In the genomic region with DNA sequence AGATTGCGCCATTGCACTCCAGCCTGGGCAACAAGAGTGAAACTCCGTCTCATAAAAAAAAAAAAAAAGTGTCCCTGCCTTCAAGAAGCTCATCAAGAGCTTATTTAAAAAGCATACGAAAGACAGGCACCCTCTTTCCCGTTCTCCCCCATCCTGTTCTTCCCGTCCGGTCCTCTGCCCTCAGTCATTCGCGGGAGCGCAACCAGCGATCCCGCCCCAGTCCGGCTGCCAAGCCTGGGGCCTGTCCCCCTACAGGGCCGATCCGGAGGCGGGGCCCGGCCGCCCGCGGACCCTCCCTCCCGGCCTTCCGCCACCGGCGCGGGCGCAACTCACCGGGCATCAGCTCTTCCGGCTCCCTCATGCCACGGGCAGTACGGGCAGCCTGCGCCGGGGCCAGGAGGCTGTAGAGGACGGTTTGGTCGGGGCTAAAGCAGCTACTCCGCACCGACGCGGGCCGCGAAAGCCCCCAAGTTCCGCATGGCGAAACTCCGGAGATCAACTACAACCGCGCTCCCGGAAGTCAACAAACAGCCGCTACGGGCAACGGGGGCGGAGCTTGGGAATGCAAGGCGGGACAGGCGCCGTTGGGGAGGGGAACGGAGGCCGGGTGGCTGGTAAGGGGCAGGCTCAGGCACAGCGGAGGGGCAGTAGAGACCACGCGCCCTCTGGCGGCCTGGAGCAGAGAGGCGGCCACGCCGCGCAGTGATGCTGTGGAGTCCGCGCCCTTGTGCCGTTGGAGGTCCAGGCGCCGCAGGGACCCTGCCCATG, we compare ENCODE assay signal across 1 cellular context.
TF ChIP-seq lines count a peak whose summit lies in the region.

A gene with protein sequence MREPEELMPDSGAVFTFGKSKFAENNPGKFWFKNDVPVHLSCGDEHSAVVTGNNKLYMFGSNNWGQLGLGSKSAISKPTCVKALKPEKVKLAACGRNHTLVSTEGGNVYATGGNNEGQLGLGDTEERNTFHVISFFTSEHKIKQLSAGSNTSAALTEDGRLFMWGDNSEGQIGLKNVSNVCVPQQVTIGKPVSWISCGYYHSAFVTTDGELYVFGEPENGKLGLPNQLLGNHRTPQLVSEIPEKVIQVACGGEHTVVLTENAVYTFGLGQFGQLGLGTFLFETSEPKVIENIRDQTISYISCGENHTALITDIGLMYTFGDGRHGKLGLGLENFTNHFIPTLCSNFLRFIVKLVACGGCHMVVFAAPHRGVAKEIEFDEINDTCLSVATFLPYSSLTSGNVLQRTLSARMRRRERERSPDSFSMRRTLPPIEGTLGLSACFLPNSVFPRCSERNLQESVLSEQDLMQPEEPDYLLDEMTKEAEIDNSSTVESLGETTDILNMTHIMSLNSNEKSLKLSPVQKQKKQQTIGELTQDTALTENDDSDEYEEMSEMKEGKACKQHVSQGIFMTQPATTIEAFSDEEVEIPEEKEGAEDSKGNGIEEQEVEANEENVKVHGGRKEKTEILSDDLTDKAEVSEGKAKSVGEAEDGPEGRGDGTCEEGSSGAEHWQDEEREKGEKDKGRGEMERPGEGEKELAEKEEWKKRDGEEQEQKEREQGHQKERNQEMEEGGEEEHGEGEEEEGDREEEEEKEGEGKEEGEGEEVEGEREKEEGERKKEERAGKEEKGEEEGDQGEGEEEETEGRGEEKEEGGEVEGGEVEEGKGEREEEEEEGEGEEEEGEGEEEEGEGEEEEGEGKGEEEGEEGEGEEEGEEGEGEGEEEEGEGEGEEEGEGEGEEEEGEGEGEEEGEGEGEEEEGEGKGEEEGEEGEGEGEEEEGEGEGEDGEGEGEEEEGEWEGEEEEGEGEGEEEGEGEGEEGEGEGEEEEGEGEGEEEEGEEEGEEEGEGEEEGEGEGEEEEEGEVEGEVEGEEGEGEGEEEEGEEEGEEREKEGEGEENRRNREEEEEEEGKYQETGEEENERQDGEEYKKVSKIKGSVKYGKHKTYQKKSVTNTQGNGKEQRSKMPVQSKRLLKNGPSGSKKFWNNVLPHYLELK (minus strand): TSS at position 503 of the 768 bp plus-strand sequence. CDS start 142 bp downstream, at position 361.

TF ChIP-seq in HepG2, 621 proteins besides CTCF, POLR2A, EP300 and RAD21 (continued from another document and continues in another):
- TF ChIP-seq, protein P1, sequence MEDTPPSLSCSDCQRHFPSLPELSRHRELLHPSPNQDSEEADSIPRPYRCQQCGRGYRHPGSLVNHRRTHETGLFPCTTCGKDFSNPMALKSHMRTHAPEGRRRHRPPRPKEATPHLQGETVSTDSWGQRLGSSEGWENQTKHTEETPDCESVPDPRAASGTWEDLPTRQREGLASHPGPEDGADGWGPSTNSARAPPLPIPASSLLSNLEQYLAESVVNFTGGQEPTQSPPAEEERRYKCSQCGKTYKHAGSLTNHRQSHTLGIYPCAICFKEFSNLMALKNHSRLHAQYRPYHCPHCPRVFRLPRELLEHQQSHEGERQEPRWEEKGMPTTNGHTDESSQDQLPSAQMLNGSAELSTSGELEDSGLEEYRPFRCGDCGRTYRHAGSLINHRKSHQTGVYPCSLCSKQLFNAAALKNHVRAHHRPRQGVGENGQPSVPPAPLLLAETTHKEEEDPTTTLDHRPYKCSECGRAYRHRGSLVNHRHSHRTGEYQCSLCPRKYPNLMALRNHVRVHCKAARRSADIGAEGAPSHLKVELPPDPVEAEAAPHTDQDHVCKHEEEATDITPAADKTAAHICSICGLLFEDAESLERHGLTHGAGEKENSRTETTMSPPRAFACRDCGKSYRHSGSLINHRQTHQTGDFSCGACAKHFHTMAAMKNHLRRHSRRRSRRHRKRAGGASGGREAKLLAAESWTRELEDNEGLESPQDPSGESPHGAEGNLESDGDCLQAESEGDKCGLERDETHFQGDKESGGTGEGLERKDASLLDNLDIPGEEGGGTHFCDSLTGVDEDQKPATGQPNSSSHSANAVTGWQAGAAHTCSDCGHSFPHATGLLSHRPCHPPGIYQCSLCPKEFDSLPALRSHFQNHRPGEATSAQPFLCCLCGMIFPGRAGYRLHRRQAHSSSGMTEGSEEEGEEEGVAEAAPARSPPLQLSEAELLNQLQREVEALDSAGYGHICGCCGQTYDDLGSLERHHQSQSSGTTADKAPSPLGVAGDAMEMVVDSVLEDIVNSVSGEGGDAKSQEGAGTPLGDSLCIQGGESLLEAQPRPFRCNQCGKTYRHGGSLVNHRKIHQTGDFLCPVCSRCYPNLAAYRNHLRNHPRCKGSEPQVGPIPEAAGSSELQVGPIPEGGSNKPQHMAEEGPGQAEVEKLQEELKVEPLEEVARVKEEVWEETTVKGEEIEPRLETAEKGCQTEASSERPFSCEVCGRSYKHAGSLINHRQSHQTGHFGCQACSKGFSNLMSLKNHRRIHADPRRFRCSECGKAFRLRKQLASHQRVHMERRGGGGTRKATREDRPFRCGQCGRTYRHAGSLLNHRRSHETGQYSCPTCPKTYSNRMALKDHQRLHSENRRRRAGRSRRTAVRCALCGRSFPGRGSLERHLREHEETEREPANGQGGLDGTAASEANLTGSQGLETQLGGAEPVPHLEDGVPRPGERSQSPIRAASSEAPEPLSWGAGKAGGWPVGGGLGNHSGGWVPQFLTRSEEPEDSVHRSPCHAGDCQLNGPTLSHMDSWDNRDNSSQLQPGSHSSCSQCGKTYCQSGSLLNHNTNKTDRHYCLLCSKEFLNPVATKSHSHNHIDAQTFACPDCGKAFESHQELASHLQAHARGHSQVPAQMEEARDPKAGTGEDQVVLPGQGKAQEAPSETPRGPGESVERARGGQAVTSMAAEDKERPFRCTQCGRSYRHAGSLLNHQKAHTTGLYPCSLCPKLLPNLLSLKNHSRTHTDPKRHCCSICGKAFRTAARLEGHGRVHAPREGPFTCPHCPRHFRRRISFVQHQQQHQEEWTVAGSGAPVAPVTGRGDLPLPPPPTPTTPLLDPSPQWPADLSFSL (CRISPR knock-in tag; IDR thresholded peaks at IDR 0.05), result no peak
- no peak for TF ChIP-seq CREB1 (IDR thresholded peaks at IDR 0.05)
- TF ChIP-seq CREB1 (CRISPR knock-in tag; IDR thresholded peaks at IDR 0.05), result no peak
- TF ChIP-seq MED13 (CRISPR knock-in tag; IDR thresholded peaks at IDR 0.05), result 0 out of 2 replicates have a peak, but pooled peaks have one; percentile 28
- no peak for TF ChIP-seq SCMH1 (CRISPR knock-in tag; IDR thresholded peaks at IDR 0.05; ENCODE audit: borderline replicate concordance)
- 0 out of 2 replicates have a peak, but pooled peaks have one; percentile 6 for TF ChIP-seq NKX3-1 (CRISPR knock-in tag; IDR thresholded peaks at IDR 0.05)
- TF ChIP-seq PHF20 (CRISPR knock-in tag; IDR thresholded peaks at IDR 0.05), result peak; percentile 62
- no peak for TF ChIP-seq CCAR2 (optimal IDR thresholded peaks at IDR 0.05; ENCODE audit: low read depth, low read length)
- TF ChIP-seq ZKSCAN1 (IDR thresholded peaks at IDR 0.05; ENCODE audit: low read length), result no peak
- peak; percentile 51; the same call in 1 of the 2 replicates for TF ChIP-seq ZNF589 (CRISPR knock-in tag; conservative IDR thresholded peaks at IDR 0.05)
- TF ChIP-seq MED8 (CRISPR knock-in tag; IDR thresholded peaks at IDR 0.05; ENCODE audit: insufficient replicate concordance), result no peak
- TF ChIP-seq MATR3 (CRISPR knock-in tag; IDR thresholded peaks at IDR 0.05), result no peak
- TF ChIP-seq ZC3H13 (CRISPR knock-in tag; IDR thresholded peaks at IDR 0.05), result no peak
- TF ChIP-seq, protein P2, sequence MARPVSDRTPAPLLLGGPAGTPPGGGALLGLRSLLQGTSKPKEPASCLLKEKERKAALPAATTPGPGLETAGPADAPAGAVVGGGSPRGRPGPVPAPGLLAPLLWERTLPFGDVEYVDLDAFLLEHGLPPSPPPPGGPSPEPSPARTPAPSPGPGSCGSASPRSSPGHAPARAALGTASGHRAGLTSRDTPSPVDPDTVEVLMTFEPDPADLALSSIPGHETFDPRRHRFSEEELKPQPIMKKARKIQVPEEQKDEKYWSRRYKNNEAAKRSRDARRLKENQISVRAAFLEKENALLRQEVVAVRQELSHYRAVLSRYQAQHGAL (CRISPR knock-in tag; IDR thresholded peaks at IDR 0.05; ENCODE audit: not compliant biosample characterization), result no peak
- TF ChIP-seq ZNF557 (CRISPR knock-in tag; IDR thresholded peaks at IDR 0.05), result no peak
- no peak for TF ChIP-seq PRPF4 (IDR thresholded peaks at IDR 0.05; ENCODE audit: low read depth, low read length, poor library complexity, severe bottlenecking)
- TF ChIP-seq SRSF9 (IDR thresholded peaks at IDR 0.05; ENCODE audit: borderline replicate concordance, insufficient read depth, low read depth, low read length, poor library complexity, severe bottlenecking), result no peak
- no peak for TF ChIP-seq ZNF251 (CRISPR knock-in tag; IDR thresholded peaks at IDR 0.05)
- peak; percentile 66 for TF ChIP-seq SALL2 (CRISPR knock-in tag; IDR thresholded peaks at IDR 0.05)
- 0 out of 2 replicates have a peak, but pooled peaks have one; percentile 32 for TF ChIP-seq ZNF776 (CRISPR knock-in tag; IDR thresholded peaks at IDR 0.05)
- TF ChIP-seq, protein P3, sequence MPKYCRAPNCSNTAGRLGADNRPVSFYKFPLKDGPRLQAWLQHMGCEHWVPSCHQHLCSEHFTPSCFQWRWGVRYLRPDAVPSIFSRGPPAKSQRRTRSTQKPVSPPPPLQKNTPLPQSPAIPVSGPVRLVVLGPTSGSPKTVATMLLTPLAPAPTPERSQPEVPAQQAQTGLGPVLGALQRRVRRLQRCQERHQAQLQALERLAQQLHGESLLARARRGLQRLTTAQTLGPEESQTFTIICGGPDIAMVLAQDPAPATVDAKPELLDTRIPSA (CRISPR knock-in tag; IDR thresholded peaks at IDR 0.05; ENCODE audit: borderline replicate concordance), result no peak
- TF ChIP-seq ZMYM4 (CRISPR knock-in tag; IDR thresholded peaks at IDR 0.05), result peak; percentile 94
- TF ChIP-seq, protein P4, sequence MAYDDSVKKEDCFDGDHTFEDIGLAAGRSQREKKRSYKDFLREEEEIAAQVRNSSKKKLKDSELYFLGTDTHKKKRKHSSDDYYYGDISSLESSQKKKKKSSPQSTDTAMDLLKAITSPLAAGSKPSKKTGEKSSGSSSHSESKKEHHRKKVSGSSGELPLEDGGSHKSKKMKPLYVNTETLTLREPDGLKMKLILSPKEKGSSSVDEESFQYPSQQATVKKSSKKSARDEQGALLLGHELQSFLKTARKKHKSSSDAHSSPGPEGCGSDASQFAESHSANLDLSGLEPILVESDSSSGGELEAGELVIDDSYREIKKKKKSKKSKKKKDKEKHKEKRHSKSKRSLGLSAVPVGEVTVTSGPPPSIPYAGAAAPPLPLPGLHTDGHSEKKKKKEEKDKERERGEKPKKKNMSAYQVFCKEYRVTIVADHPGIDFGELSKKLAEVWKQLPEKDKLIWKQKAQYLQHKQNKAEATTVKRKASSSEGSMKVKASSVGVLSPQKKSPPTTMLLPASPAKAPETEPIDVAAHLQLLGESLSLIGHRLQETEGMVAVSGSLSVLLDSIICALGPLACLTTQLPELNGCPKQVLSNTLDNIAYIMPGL (CRISPR knock-in tag; IDR thresholded peaks at IDR 0.05; ENCODE audit: borderline replicate concordance in 1 of 2, low read depth in 1 of 2), result peak; percentile 68 to 85; a peak in 3 of 4 replicates
- no peak for TF ChIP-seq ZFP82 (CRISPR knock-in tag; IDR thresholded peaks at IDR 0.05; ENCODE audit: borderline replicate concordance)
- no peak for TF ChIP-seq PHB2 (IDR thresholded peaks at IDR 0.05; ENCODE audit: partially characterized antibody)
- peak; percentile 66; the same call in 1 of the 2 replicates for TF ChIP-seq KMT2B (CRISPR knock-in tag; IDR thresholded peaks at IDR 0.05)
- no peak for TF ChIP-seq CHD4 (IDR thresholded peaks at IDR 0.05; ENCODE audit: borderline replicate concordance, low read length)
- TF ChIP-seq MXI1 (IDR thresholded peaks at IDR 0.05; ENCODE audit: borderline replicate concordance, low read depth, low read length), result peak; percentile 83; the same call in 2 of the 3 replicates
- TF ChIP-seq NR2F2 (IDR thresholded peaks at IDR 0.05; ENCODE audit: borderline replicate concordance, low read depth), result no peak
- peak; percentile 50; the same call in 1 of the 2 replicates for TF ChIP-seq SRF (IDR thresholded peaks at IDR 0.05; ENCODE audit: low read depth, low read length)
- TF ChIP-seq NR2F6 (IDR thresholded peaks at IDR 0.05), result no peak
- TF ChIP-seq NR2F6 (CRISPR knock-in tag; IDR thresholded peaks at IDR 0.05), result no peak
- 0 out of 2 replicates have a peak, but pooled peaks have one; percentile 73 for TF ChIP-seq ZNF572 (CRISPR knock-in tag; IDR thresholded peaks at IDR 0.05)
- TF ChIP-seq, protein P5, sequence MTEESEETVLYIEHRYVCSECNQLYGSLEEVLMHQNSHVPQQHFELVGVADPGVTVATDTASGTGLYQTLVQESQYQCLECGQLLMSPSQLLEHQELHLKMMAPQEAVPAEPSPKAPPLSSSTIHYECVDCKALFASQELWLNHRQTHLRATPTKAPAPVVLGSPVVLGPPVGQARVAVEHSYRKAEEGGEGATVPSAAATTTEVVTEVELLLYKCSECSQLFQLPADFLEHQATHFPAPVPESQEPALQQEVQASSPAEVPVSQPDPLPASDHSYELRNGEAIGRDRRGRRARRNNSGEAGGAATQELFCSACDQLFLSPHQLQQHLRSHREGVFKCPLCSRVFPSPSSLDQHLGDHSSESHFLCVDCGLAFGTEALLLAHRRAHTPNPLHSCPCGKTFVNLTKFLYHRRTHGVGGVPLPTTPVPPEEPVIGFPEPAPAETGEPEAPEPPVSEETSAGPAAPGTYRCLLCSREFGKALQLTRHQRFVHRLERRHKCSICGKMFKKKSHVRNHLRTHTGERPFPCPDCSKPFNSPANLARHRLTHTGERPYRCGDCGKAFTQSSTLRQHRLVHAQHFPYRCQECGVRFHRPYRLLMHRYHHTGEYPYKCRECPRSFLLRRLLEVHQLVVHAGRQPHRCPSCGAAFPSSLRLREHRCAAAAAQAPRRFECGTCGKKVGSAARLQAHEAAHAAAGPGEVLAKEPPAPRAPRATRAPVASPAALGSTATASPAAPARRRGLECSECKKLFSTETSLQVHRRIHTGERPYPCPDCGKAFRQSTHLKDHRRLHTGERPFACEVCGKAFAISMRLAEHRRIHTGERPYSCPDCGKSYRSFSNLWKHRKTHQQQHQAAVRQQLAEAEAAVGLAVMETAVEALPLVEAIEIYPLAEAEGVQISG (CRISPR knock-in tag; IDR thresholded peaks at IDR 0.05), result peak; percentile 98
- TF ChIP-seq, protein P6, sequence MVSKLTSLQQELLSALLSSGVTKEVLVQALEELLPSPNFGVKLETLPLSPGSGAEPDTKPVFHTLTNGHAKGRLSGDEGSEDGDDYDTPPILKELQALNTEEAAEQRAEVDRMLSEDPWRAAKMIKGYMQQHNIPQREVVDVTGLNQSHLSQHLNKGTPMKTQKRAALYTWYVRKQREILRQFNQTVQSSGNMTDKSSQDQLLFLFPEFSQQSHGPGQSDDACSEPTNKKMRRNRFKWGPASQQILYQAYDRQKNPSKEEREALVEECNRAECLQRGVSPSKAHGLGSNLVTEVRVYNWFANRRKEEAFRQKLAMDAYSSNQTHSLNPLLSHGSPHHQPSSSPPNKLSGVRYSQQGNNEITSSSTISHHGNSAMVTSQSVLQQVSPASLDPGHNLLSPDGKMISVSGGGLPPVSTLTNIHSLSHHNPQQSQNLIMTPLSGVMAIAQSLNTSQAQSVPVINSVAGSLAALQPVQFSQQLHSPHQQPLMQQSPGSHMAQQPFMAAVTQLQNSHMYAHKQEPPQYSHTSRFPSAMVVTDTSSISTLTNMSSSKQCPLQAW (CRISPR knock-in tag; IDR thresholded peaks at IDR 0.05), result peak; percentile 70
- TF ChIP-seq YEATS2 (CRISPR knock-in tag; IDR thresholded peaks at IDR 0.05; ENCODE audit: borderline replicate concordance), result peak; percentile 47; the same call in 1 of the 2 replicates
- TF ChIP-seq RFX3 (CRISPR knock-in tag; IDR thresholded peaks at IDR 0.05), result peak; percentile 73
- TF ChIP-seq LCORL (IDR thresholded peaks at IDR 0.05), result no peak
- 0 out of 2 replicates have a peak, but pooled peaks have one; percentile 31 for TF ChIP-seq LCORL (CRISPR knock-in tag; IDR thresholded peaks at IDR 0.05)
- no peak for TF ChIP-seq CENPX (CRISPR knock-in tag; IDR thresholded peaks at IDR 0.05)
